Comparison of ENCODE assay signal across 14 cellular contexts in genomic region chrX:1587161-1587560, GRCh38. TPM values are rescaled to one million over a fixed set of nuclear protein-coding genes. Genes with fewer than 3 reads are reported as not detected.
A peak's percentile ranks its signal among the peaks of the same experiment; 100 is the strongest.
DNase-seq lines count a peak whose midpoint lies in the region; ATAC-seq and TF ChIP-seq lines count a peak whose summit lies in the region.
"Had no signal": no experiment of that assay in that cellular context is flagged by ENCODE, and none has a peak within 500 bp of the region (broad histone marks: within the 10 kb centered on the region; RNA-seq: fewer than 3 reads in every experiment).

No MANE protein-coding gene starts in this region.

- H3K79me2 ChIP-seq in parathyroid adenoma: peaks cover 3% of the 10 kb centered on the region

- no peaks in the 10 kb centered on the region for H3K4me1 ChIP-seq in parathyroid adenoma

- H3K4me1 Mint-ChIP-seq in IgD-negative memory B cell: peaks cover 23 to 26% (median 24%) of the 10 kb centered on the region in 3 donors
- H3K4me1 Mint-ChIP-seq in activated T-helper 17 cell treated with anti-CD3 and anti-CD28 coated beads, Interleukin-2, amount 50 U/mL, for 72 hours: peaks cover 10% of the 10 kb centered on the region

- TF ChIP-seq CTCF in parathyroid adenoma (IDR thresholded peaks at IDR 0.05): no peak
- TF ChIP-seq CTCF in coronary artery (IDR thresholded peaks at IDR 0.05): no peak

- no peaks in the 10 kb centered on the region for H3K36me3 ChIP-seq in parathyroid adenoma (ENCODE audit: control insufficient read depth, insufficient read depth, low read length)

- no peaks in the 10 kb centered on the region for H3K27me3 ChIP-seq in parathyroid adenoma (ENCODE audit: control insufficient read depth, insufficient read depth, low read length)

- peak; percentile 55 for DNase-seq in activated CD8-positive, alpha-beta memory T cell treated with anti-CD3 and anti-CD28 coated beads for 24 hours
- DNase-seq in activated CD8-positive, alpha-beta memory T cell treated with anti-CD3 and anti-CD28 coated beads, Interleukin-2, amount 50 U/mL, for 4 hours: no peak
- DNase-seq in cerebellar nuclear complex (lab: John Stamatoyannopoulos, UW) (no peak), coronary artery (ENCODE audit: low spot score) (no peak), NCI-H226 (no peak)
- DNase-seq: activated CD4-positive, alpha-beta T cell treated with anti-CD3 and anti-CD28 coated beads, Interleukin-2, amount 50 U/mL, for 4 hours; activated naive CD8-positive, alpha-beta T cell treated with anti-CD3 and anti-CD28 coated beads, Interleukin-2, amount 10 ng/mL, durations not matched to agents 7 days and 5 days; NCI-H187; SW 1271 had no signal

- H3K27ac ChIP-seq in parathyroid adenoma (no peak overlapping the region), coronary artery (no peak overlapping the region)

- no peak overlapping the region for H3K4me2 ChIP-seq in parathyroid adenoma (ENCODE audit: low read length)

- no peaks in the 10 kb centered on the region for H3K36me3 Mint-ChIP-seq in IgD-negative memory B cell
- peaks cover 15% of the 10 kb centered on the region for H3K36me3 Mint-ChIP-seq in activated T-helper 17 cell treated with anti-CD3 and anti-CD28 coated beads, Interleukin-2, amount 50 U/mL, for 72 hours (ENCODE audit: low read depth)
- H3K36me3 Mint-ChIP-seq: activated naive CD8-positive, alpha-beta T cell treated with anti-CD3 and anti-CD28 coated beads, Interleukin-2, amount 10 ng/mL, durations not matched to agents 7 days and 5 days had no signal

- no peak overlapping the region for H3K4me3 ChIP-seq in parathyroid adenoma (ENCODE audit: low read depth, low read length)
- no peak overlapping the region for H3K4me3 ChIP-seq in coronary artery

- peak overlapping the region; percentile 38 for H2AFZ ChIP-seq in parathyroid adenoma

- peaks cover 0 to 3% (median 0%) of the 10 kb centered on the region in 3 donors for H3K9me3 Mint-ChIP-seq in IgD-negative memory B cell
- H3K9me3 Mint-ChIP-seq in activated T-helper 17 cell treated with anti-CD3 and anti-CD28 coated beads, Interleukin-2, amount 50 U/mL, for 72 hours: no peaks in the 10 kb centered on the region
- H3K9me3 Mint-ChIP-seq: activated naive CD8-positive, alpha-beta T cell treated with anti-CD3 and anti-CD28 coated beads, Interleukin-2, amount 10 ng/mL, durations not matched to agents 7 days and 5 days had no signal

- H3K27ac Mint-ChIP-seq in IgD-negative memory B cell: peak overlapping the region; percentile 79 to 89 (median 81)
- peak overlapping the region; percentile 63 for H3K27ac Mint-ChIP-seq in activated T-helper 17 cell treated with anti-CD3 and anti-CD28 coated beads, Interleukin-2, amount 50 U/mL, for 72 hours

- no peaks in the 10 kb centered on the region for H3K27me3 Mint-ChIP-seq in IgD-negative memory B cell
- no peaks in the 10 kb centered on the region for H3K27me3 Mint-ChIP-seq in activated T-helper 17 cell treated with anti-CD3 and anti-CD28 coated beads, Interleukin-2, amount 50 U/mL, for 72 hours
- H3K27me3 Mint-ChIP-seq: activated naive CD8-positive, alpha-beta T cell treated with anti-CD3 and anti-CD28 coated beads, Interleukin-2, amount 10 ng/mL, durations not matched to agents 7 days and 5 days had no signal

- H3K4me3 Mint-ChIP-seq in IgD-negative memory B cell: peak overlapping the region in 3 of 4 donors; percentile 37 to 80 (median 56)
- H3K4me3 Mint-ChIP-seq in activated T-helper 17 cell treated with anti-CD3 and anti-CD28 coated beads, Interleukin-2, amount 50 U/mL, for 72 hours: peak overlapping the region; percentile 10
- H3K4me3 Mint-ChIP-seq: activated naive CD8-positive, alpha-beta T cell treated with anti-CD3 and anti-CD28 coated beads, Interleukin-2, amount 10 ng/mL, durations not matched to agents 7 days and 5 days had no signal

- no peaks in the 10 kb centered on the region for H3K9me3 ChIP-seq in parathyroid adenoma (ENCODE audit: control insufficient read depth, low read length)

- ATAC-seq in activated T-helper 17 cell treated with anti-CD3 and anti-CD28 coated beads, Interleukin-2, amount 50 U/mL, for 72 hours (replicated peaks): no peak

- H3K9ac ChIP-seq in parathyroid adenoma: no peak overlapping the region

RNA-seq across cellular contexts. Expression of gene AKAP17A, which starts 4.2 kb away (rescaled TPM):
- polyA plus RNA-seq in IgD-negative memory B cell: 58.8 TPM
- 10 to 100 TPM; 54.3 to 79.4 TPM for total RNA-seq in activated T-helper 17 cell treated with anti-CD3 and anti-CD28 coated beads, Interleukin-2, amount 50 U/mL, for 72 hours

RNA-seq across cellular contexts. Expression of gene ASMT, which starts 27.7 kb away (rescaled TPM):
- 1.8 TPM for polyA plus RNA-seq in IgD-negative memory B cell
- 1 to 10 TPM; 2.0 to 8.9 TPM for total RNA-seq in activated T-helper 17 cell treated with anti-CD3 and anti-CD28 coated beads, Interleukin-2, amount 50 U/mL, for 72 hours
- total RNA-seq: activated naive CD8-positive, alpha-beta T cell treated with anti-CD3 and anti-CD28 coated beads, Interleukin-2, amount 10 ng/mL, durations not matched to agents 7 days and 5 days; lung microvascular endothelial cell had no signal

RNA-seq across cellular contexts. Expression of gene P2RY8, which starts 50.2 kb away (rescaled TPM):
- polyA plus RNA-seq in IgD-negative memory B cell: 206 TPM
- total RNA-seq in activated T-helper 17 cell treated with anti-CD3 and anti-CD28 coated beads, Interleukin-2, amount 50 U/mL, for 72 hours: 100 to 1,000 TPM in 1 of 2 donors, 10 to 100 TPM in 1; 89.0 to 105 TPM
- total RNA-seq: chondrocyte had no signal
